Comparison of ENCODE assay signal across 26 cellular contexts in the genomic region with DNA sequence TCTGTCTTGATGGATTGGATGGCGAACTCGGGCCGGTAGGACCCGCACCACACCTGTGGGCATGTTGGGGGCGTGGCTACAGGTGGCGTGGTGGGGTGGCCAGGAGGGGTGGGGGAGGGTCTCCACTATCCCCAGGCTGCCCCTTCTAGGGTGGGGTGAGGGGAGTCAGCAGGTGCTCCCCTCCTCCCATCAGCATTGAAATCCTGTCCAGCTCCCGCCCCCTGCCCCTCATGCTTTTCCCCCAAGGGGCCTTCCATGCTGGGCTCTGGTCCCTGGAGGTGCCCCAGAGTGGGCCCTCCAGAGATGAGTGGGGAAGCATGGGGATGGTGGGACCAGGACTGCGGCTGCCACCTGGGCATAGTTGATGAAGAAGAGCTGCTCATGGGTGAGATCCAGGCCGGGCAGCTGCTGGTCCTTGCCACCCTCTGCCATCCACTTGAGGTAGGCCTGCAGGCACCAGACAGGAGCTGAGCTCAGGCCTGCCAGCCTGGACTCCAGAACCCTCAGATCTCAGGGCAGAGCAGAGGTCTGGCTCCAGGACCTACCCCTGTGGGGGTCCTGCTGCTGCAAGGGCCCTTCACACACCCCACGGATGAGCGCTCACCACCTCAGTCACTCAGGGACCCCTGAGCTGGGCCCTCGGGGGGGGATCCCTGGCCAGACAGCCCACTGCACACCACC. TPM values are rescaled to one million over a fixed set of nuclear protein-coding genes. Genes with fewer than 3 reads are reported as not detected.
A peak's percentile ranks its signal among the peaks of the same experiment; 100 is the strongest.
DNase-seq lines count a peak whose midpoint lies in the region; ATAC-seq, FAIRE-seq and TF ChIP-seq lines count a peak whose summit lies in the region.
"Had no signal": no experiment of that assay in that cellular context is flagged by ENCODE, and none has a peak within 500 bp of the region (broad histone marks: within the 10 kb centered on the region; RNA-seq: fewer than 3 reads in every experiment).

No MANE protein-coding gene starts in this region.

- ATAC-seq in left ventricle myocardium superior (no peak), HG03045 (IDR thresholded peaks at IDR 0.05; ENCODE audit: unreplicated experiment) (no peak)
- ATAC-seq in stimulated activated naive B cell treated with anti-CD40 and anti-IgM and Interleukin-4, amounts not matched to agents 10 μg/mL and 1 μg/mL and 100 μg/mL, for 72 hours (replicated peaks): no peak
- ATAC-seq: stimulated activated naive CD8-positive, alpha-beta T cell treated with anti-CD3 and anti-CD28 coated beads, Interleukin-15, amount 100 ng/mL, for 72 hours had no signal

- H3K4me1 Mint-ChIP-seq in stimulated activated naive B cell treated with anti-CD40 and anti-IgM and Interleukin-4, amounts not matched to agents 10 μg/mL and 1 μg/mL and 100 μg/mL, for 72 hours: peaks cover 6 to 21% of the 10 kb centered on the region in 2 donors

- DNase-seq in DMS53 (lab: John Stamatoyannopoulos, UW) (peak; percentile 10), DMS53 treated with DMSO at 0.1 percent for 48 hours (lab: John Stamatoyannopoulos, UW; ENCODE audit: unreplicated experiment) (no peak), left ventricle myocardium superior (peak; percentile 24), right atrium auricular region (ENCODE audit: low spot score) (no peak), kidney (peak; percentile 68)
- DNase-seq in stimulated activated naive B cell treated with anti-CD40 and anti-IgM and Interleukin-4, amounts not matched to agents 10 μg/mL and 1 μg/mL and 100 μg/mL, for 72 hours: no peak
- DNase-seq in activated CD4-positive, alpha-beta T cell treated with anti-CD3 and anti-CD28 coated beads for 48 hours: no peak
- DNase-seq: activated B cell treated with CpG ODN at 0.5 μM for 24 hours; activated CD4-positive, alpha-beta T cell treated with anti-CD3 and anti-CD28 coated beads, Interleukin-2, amount 50 U/mL, for 4 hours; amygdala; CD4-positive, CD25-positive, alpha-beta regulatory T cell; effector CD8-positive, alpha-beta T cell; NCI-H446 treated with DMSO at 0.1 percent for 48 hours; OCI-M1; stimulated activated naive CD8-positive, alpha-beta T cell treated with anti-CD3 and anti-CD28 coated beads, Interleukin-15, amount 100 ng/mL, for 72 hours; T-helper 9 cell had no signal

- H3K4me1 ChIP-seq in right atrium auricular region (peaks cover 0 to 29% of the 10 kb centered on the region in 2 donors), kidney (ENCODE audit: control insufficient read depth in 1 of 2, insufficient read depth in 1 of 2, low read depth in 1 of 2, low read length in 2 of 2) (peaks cover 6 to 10% of the 10 kb centered on the region in 2 donors)

- H3K4me3 ChIP-seq in right atrium auricular region: no peak overlapping the region
- no peak overlapping the region for H3K4me3 ChIP-seq in kidney (ENCODE audit: low read length in 2 of 2)

- H3K27me3 ChIP-seq in right atrium auricular region: no peaks in the 10 kb centered on the region

- no peaks in the 10 kb centered on the region for H3K9me3 Mint-ChIP-seq in stimulated activated naive B cell treated with anti-CD40 and anti-IgM and Interleukin-4, amounts not matched to agents 10 μg/mL and 1 μg/mL and 100 μg/mL, for 72 hours
- H3K9me3 Mint-ChIP-seq: activated B cell treated with CpG ODN at 0.5 μM for 24 hours; CD4-positive, CD25-positive, alpha-beta regulatory T cell; stimulated activated naive CD8-positive, alpha-beta T cell treated with anti-CD3 and anti-CD28 coated beads, Interleukin-15, amount 100 ng/mL, for 72 hours had no signal

- peak overlapping the region; percentile 70 for H3K27ac Mint-ChIP-seq in stimulated activated naive B cell treated with anti-CD40 and anti-IgM and Interleukin-4, amounts not matched to agents 10 μg/mL and 1 μg/mL and 100 μg/mL, for 72 hours
- H3K27ac Mint-ChIP-seq: activated B cell treated with CpG ODN at 0.5 μM for 24 hours had no signal

- H3K36me3 Mint-ChIP-seq in stimulated activated naive B cell treated with anti-CD40 and anti-IgM and Interleukin-4, amounts not matched to agents 10 μg/mL and 1 μg/mL and 100 μg/mL, for 72 hours: peaks cover 1 to 14% of the 10 kb centered on the region in 2 donors
- H3K36me3 Mint-ChIP-seq: CD4-positive, CD25-positive, alpha-beta regulatory T cell had no signal

- H3K27ac ChIP-seq in right atrium auricular region: no peak overlapping the region
- no peak overlapping the region for H3K27ac ChIP-seq in kidney (ENCODE audit: low read depth in 2 of 2, low read length in 2 of 2)
- H3K27ac ChIP-seq: 22Rv1, epithelial cell of prostate had no signal

- H3K36me3 ChIP-seq in right atrium auricular region (no peaks in the 10 kb centered on the region), kidney (ENCODE audit: control insufficient read depth in 1 of 2, insufficient read depth in 2 of 2, low read length in 2 of 2) (no peaks in the 10 kb centered on the region)
- H3K36me3 ChIP-seq: prostate gland had no signal

- H3K4me3 Mint-ChIP-seq in stimulated activated naive B cell treated with anti-CD40 and anti-IgM and Interleukin-4, amounts not matched to agents 10 μg/mL and 1 μg/mL and 100 μg/mL, for 72 hours: no peak overlapping the region
- H3K4me3 Mint-ChIP-seq: activated B cell treated with CpG ODN at 0.5 μM for 24 hours had no signal

- TF ChIP-seq CTCF in right atrium auricular region (IDR thresholded peaks at IDR 0.05): no peak
- no peak for TF ChIP-seq CTCF in kidney (IDR thresholded peaks at IDR 0.05; ENCODE audit: borderline replicate concordance, extremely low read depth, insufficient read depth)

- H3K27me3 Mint-ChIP-seq in stimulated activated naive B cell treated with anti-CD40 and anti-IgM and Interleukin-4, amounts not matched to agents 10 μg/mL and 1 μg/mL and 100 μg/mL, for 72 hours: peaks cover 0 to 21% of the 10 kb centered on the region in 2 donors
- H3K27me3 Mint-ChIP-seq: activated B cell treated with CpG ODN at 0.5 μM for 24 hours; CD4-positive, CD25-positive, alpha-beta regulatory T cell; stimulated activated naive CD8-positive, alpha-beta T cell treated with anti-CD3 and anti-CD28 coated beads, Interleukin-15, amount 100 ng/mL, for 72 hours had no signal

- no peaks in the 10 kb centered on the region for H3K9me3 ChIP-seq in right atrium auricular region
- H3K9me3 ChIP-seq in kidney (ENCODE audit: control insufficient read depth in 1 of 2, low read length in 2 of 2): no peaks in the 10 kb centered on the region
- H3K9me3 ChIP-seq: prostate gland had no signal

- intact Hi-C loops in left ventricle myocardium superior (cut with micrococcal nuclease) (no loop called here), kidney (cut with DNase I) (no loop called here)

- H3K9ac ChIP-seq in kidney (ENCODE audit: low read length in 2 of 2): no peak overlapping the region

- FAIRE-seq in kidney (lab: Jason Lieb, UNC): no peak
- FAIRE-seq: bronchial epithelial cell, colon, GM12892, H1, islet of Langerhans had no signal

RNA-seq across cellular contexts. Expression of gene PRXL2B, which starts 5.1 kb away (rescaled TPM):
- total RNA-seq in left ventricle myocardium superior: 11.2 TPM
- 1 to 10 TPM; 6.4 to 6.8 TPM for total RNA-seq in right atrium auricular region
- 39.5 TPM for total RNA-seq in kidney
- 25.6 TPM for polyA plus RNA-seq in kidney (ENCODE audit: insufficient read depth, low read depth, low replicate concordance)

RNA-seq across cellular contexts. Expression of gene TNFRSF14, which starts 35.5 kb away (rescaled TPM):
- total RNA-seq in left ventricle myocardium superior (16.0 TPM), right atrium auricular region (10 to 100 TPM in 1 of 2 donors, 1 to 10 TPM in 1; 9.2 to 14.5 TPM), kidney (95.0 TPM)
- 99.1 TPM for polyA plus RNA-seq in kidney (ENCODE audit: insufficient read depth, low read depth, low replicate concordance)

RNA-seq across cellular contexts. Expression of gene MMEL1, which starts 41.1 kb away (rescaled TPM):
- total RNA-seq in left ventricle myocardium superior (not detected), right atrium auricular region (not detected), kidney (4.0 TPM)
- polyA plus RNA-seq in kidney (ENCODE audit: insufficient read depth, low read depth, low replicate concordance): 8.5 TPM
- total RNA-seq: activated B cell treated with CpG ODN at 0.5 μM for 24 hours, bronchial epithelial cell, LHCN-M2 had no signal

Comparison
In these comparisons a context has a peak if more than half of its experiments do, and no peak if none do; other contexts are left out.
1. DNase-seq: peak in DMS53 (single experiment), left ventricle myocardium superior (single experiment) and kidney (single experiment); none in DMS53 treated with DMSO at 0.1 percent for 48 hours (single experiment), right atrium auricular region (single experiment), stimulated activated naive B cell treated with anti-CD40 and anti-IgM and Interleukin-4, amounts not matched to agents 10 μg/mL and 1 μg/mL and 100 μg/mL, for 72 hours (single experiment) and activated CD4-positive, alpha-beta T cell treated with anti-CD3 and anti-CD28 coated beads for 48 hours (single experiment).